In the genomic region with DNA sequence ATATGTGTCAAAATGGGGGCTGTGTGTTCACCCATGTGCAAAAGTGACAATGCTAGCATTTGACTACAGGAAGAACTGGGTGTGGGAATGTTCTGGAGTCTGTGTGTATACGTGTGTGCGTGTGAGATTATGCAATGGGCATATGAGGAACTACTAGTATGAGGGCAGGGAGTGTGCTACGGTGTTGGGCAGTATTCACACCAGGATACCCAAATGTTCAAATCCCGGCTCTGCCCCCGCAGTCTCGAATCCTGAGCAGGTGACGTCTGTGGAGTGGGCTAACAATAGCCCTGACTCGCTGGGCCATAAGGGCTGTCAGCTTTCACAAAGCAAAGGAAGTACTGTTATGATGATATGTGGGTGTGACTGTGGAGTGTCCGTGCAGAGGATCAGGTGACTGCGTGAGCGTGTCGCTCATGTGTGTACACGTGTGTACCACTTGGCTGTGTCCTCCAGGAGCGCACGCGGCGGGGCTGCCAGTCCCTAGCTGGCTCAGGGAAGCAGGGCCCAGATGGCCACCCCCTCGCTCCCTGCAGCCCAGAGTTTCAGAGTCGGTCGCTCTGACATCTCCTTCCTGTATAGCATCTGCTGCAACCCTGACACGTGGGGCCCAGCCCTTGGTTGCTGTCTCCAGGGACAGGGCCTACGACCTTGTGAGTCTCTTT, we compare ENCODE assay signal across 8 cellular contexts. TPM values are rescaled to one million over a fixed set of nuclear protein-coding genes. Genes with fewer than 3 reads are reported as not detected.
DNase-seq lines count a peak whose midpoint lies in the region; ATAC-seq, FAIRE-seq and TF ChIP-seq lines count a peak whose summit lies in the region.

No MANE protein-coding gene starts in this region.

- CTCF ChIA-PET in MCF 10A (lab: Yijun Ruan, JAX): no interaction called here

- DNase-seq in GDM1 (lab: John Stamatoyannopoulos, UW) (peak; percentile 13), GM19239 (ENCODE audit: insufficient read length, low spot score) (peak; percentile 80), UCSD-AML1 (lab: John Stamatoyannopoulos, UW; ENCODE audit: unreplicated experiment) (peak; percentile 41), occipital lobe (lab: John Stamatoyannopoulos, UW) (peak; percentile 61), MCF 10A (ENCODE audit: unreplicated experiment) (no peak), DMS153 (lab: John Stamatoyannopoulos, UW) (no peak), DMS53 treated with DMSO at 0.1 percent for 48 hours (lab: John Stamatoyannopoulos, UW; ENCODE audit: unreplicated experiment) (no peak)

- H3K9me3 Mint-ChIP-seq in MCF 10A (ENCODE audit: unreplicated experiment): no peaks in the 10 kb centered on the region

- intact Hi-C loops in MCF 10A (cut with micrococcal nuclease): no loop called here

- H3K36me3 Mint-ChIP-seq in MCF 10A (ENCODE audit: insufficient read depth, unreplicated experiment): no peaks in the 10 kb centered on the region

- no peak overlapping the region for H3K4me3 Mint-ChIP-seq in MCF 10A (ENCODE audit: unreplicated experiment)

- ATAC-seq in HG03108 (IDR thresholded peaks at IDR 0.05; ENCODE audit: unreplicated experiment): peak; percentile 78

- H3K4me1 Mint-ChIP-seq in MCF 10A (ENCODE audit: insufficient read depth, unreplicated experiment): no peaks in the 10 kb centered on the region

- no peak overlapping the region for H3K27ac Mint-ChIP-seq in MCF 10A (ENCODE audit: low read depth, unreplicated experiment)

- BruUV-seq in MCF 10A (replicated peaks; lab: Mats Ljungman, UMichigan): no TSS peak

- H3K27me3 Mint-ChIP-seq in MCF 10A (ENCODE audit: insufficient read depth, unreplicated experiment): peaks cover 4% of the 10 kb centered on the region

- POLR2A ChIA-PET in MCF 10A (lab: Yijun Ruan, JAX): no interaction called here

- peak; percentile 97 for FAIRE-seq in GM19239 (lab: Jason Lieb, UNC)

- TF ChIP-seq CTCF in MCF 10A (IDR thresholded peaks at IDR 0.05; ENCODE audit: unreplicated experiment): no peak

RNA-seq across cellular contexts. Expression of a gene that starts 27.2 kb away (rescaled TPM):
- total RNA-seq in occipital lobe (14.3 TPM), MCF 10A (2022) (18.7 and 21.2 TPM in 2 replicates)

Comparison
In these comparisons a context has a peak if more than half of its experiments do, and no peak if none do; other contexts are left out.
1. DNase-seq: peak in GDM1 (single experiment), GM19239 (single experiment), UCSD-AML1 (single experiment) and occipital lobe (single experiment); none in MCF 10A (single experiment), DMS153 (single experiment) and DMS53 treated with DMSO at 0.1 percent for 48 hours (single experiment).